24 cellular contexts compared by ENCODE assay signal in the genomic region with DNA sequence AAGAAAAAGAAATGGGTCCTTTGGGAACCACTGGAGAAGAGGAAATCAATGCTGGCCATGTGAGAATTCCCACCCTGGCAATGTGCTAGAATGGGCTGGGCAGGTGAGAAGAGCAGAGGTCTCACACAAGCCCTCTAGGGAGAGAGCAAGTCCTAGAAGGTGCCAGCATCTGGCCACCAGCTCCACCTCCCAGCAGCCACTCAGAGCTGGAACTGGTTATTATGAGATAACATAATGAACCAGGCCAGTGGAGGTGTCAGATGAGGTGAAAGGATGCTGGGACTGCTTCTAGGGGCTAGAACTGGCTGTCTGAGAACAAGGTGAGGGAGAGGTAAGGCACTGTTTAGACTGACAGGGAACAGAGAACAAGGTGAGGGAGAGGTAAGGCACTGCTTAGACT. TPM values are rescaled to one million over a fixed set of nuclear protein-coding genes. Genes with fewer than 3 reads are reported as not detected.
"Had no signal": no experiment of that assay in that cellular context is flagged by ENCODE, and none has a peak within 500 bp of the region (broad histone marks: within the 10 kb centered on the region; RNA-seq: fewer than 3 reads in every experiment).

No MANE protein-coding gene starts in this region.

- H3K27ac Mint-ChIP-seq: activated B cell treated with CpG ODN at 0.5 μM for 24 hours; activated CD4-positive, alpha-beta T cell treated with anti-CD3 and anti-CD28 coated beads for 36 hours; memory B cell; neural progenitor cell; stimulated activated naive CD8-positive, alpha-beta T cell treated with anti-CD3 and anti-CD28 coated beads, Interleukin-15, Interleukin-2, amounts not matched to agents 100 ng/mL and 50 ng/mL, for 24 hours; T-helper 17 cell had no signal

- H3K27me3 ChIP-seq: body of pancreas, cardiac muscle cell, neural progenitor cell, tibial nerve, uterus had no signal

- H3K4me1 ChIP-seq: body of pancreas, uterus had no signal

- H3K4me3 ChIP-seq: body of pancreas, cardiac muscle cell, neural progenitor cell, tibial nerve, uterus had no signal

- H3K9me3 Mint-ChIP-seq: activated B cell treated with CpG ODN at 0.5 μM for 24 hours; memory B cell; neural progenitor cell; stimulated activated naive CD8-positive, alpha-beta T cell treated with anti-CD3 and anti-CD28 coated beads, Interleukin-15, Interleukin-2, amounts not matched to agents 100 ng/mL and 50 ng/mL, for 24 hours had no signal

- ATAC-seq: activated CD4-positive, alpha-beta T cell treated with anti-CD3 and anti-CD28 coated beads for 36 hours; body of pancreas; esophagus mucosa; sciatic nerve; T-helper 17 cell had no signal

- H3K4me3 Mint-ChIP-seq: activated B cell treated with CpG ODN at 0.5 μM for 24 hours; activated CD4-positive, alpha-beta T cell treated with anti-CD3 and anti-CD28 coated beads for 36 hours; memory B cell; neural progenitor cell; stimulated activated naive CD8-positive, alpha-beta T cell treated with anti-CD3 and anti-CD28 coated beads, Interleukin-15, Interleukin-2, amounts not matched to agents 100 ng/mL and 50 ng/mL, for 24 hours; T-helper 17 cell had no signal

- DNase-seq: activated B cell treated with CpG ODN at 0.5 μM for 24 hours; activated CD4-positive, alpha-beta T cell treated with anti-CD3 and anti-CD28 coated beads for 36 hours; activated CD4-positive, alpha-beta T cell treated with anti-CD3 and anti-CD28 coated beads, Interleukin-2, amount 50 U/mL, for 4 hours; activated gamma-delta T cell; anterior cingulate cortex; body of pancreas; effector memory CD4-positive, alpha-beta T cell; foreskin melanocyte; hippocampal formation; kidney glomerular epithelial cell; posterior cingulate gyrus; small intestine; stimulated activated CD4-positive, alpha-beta T cell treated with anti-CD3 and anti-CD28 coated beads, Interleukin-15, amount 100 ng/mL, for 24 hours; stimulated activated CD4-positive, alpha-beta T cell treated with anti-CD3 and anti-CD28 coated beads, Interleukin-2, amount 100 ng/mL, for 48 hours; stimulated activated CD8-positive, alpha-beta memory T cell treated with anti-CD3 and anti-CD28 coated beads, Interleukin-4, amount 100 ng/mL, for 48 hours; T-helper 17 cell; uterus had no signal

- H3K9ac ChIP-seq: neural progenitor cell had no signal

- H3K4me1 Mint-ChIP-seq: activated B cell treated with CpG ODN at 0.5 μM for 24 hours; activated CD4-positive, alpha-beta T cell treated with anti-CD3 and anti-CD28 coated beads for 36 hours; T-helper 17 cell had no signal

- H3K27ac ChIP-seq: body of pancreas, cardiac muscle cell, neural progenitor cell, tibial nerve, uterus had no signal

- H3K27me3 Mint-ChIP-seq: activated B cell treated with CpG ODN at 0.5 μM for 24 hours; activated CD4-positive, alpha-beta T cell treated with anti-CD3 and anti-CD28 coated beads for 36 hours; memory B cell; stimulated activated naive CD8-positive, alpha-beta T cell treated with anti-CD3 and anti-CD28 coated beads, Interleukin-15, Interleukin-2, amounts not matched to agents 100 ng/mL and 50 ng/mL, for 24 hours; T-helper 17 cell had no signal

- H3K4me2 ChIP-seq: neural progenitor cell had no signal

- H3K36me3 ChIP-seq: neural progenitor cell, uterus had no signal

- H3K9me3 ChIP-seq: body of pancreas, tibial nerve, uterus had no signal

RNA-seq across cellular contexts. Expression of a gene that starts 29.3 kb away (rescaled TPM):
- total RNA-seq: esophagus mucosa had no signal
